ENCODE assay signal across 12 cellular contexts in the genomic region with DNA sequence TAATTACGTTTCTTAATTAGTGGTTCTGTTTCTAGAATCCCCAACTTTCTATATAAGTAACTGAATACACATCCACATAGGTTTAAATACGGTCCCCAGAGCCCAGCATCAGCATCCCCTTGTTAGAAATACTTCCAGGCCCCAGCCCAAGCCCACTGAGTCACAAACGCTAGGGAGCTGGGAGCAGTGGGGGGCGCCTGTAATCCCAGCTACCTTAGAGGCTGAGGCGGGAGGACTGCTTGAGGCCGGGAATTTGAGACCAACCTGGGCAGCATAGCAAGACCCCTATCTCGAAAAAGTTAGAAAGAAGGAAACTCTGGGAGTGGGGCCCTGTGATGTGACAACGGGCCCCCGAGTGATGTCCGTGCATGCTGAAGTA. TPM values are rescaled to one million over a fixed set of nuclear protein-coding genes. Genes with fewer than 3 reads are reported as not detected.
DNase-seq lines count a peak whose midpoint lies in the region; ATAC-seq and TF ChIP-seq lines count a peak whose summit lies in the region.
"Had no signal": no experiment of that assay in that cellular context is flagged by ENCODE, and none has a peak within 500 bp of the region (broad histone marks: within the 10 kb centered on the region; RNA-seq: fewer than 3 reads in every experiment).

No MANE protein-coding gene starts in this region.

- peak overlapping the region; percentile 87 for H3K4me3 ChIP-seq in GM12865 (ENCODE audit: low read depth, low read length)
- H3K4me3 ChIP-seq in WERI-Rb-1 (ENCODE audit: low read depth, low read length): peak overlapping the region; percentile 67
- peak overlapping the region; percentile 15 for H3K4me3 ChIP-seq in fibroblast of villous mesenchyme (ENCODE audit: low read depth, low read length)
- H3K4me3 ChIP-seq in gastrocnemius medialis: peak overlapping the region in 3 of 4 donors; percentile 65 to 79 (median 71)

- intact Hi-C loops in gastrocnemius medialis (cut with DNase I; ENCODE audit: low total_unique reads): loop anchor here (5.0 kb wide), 1 partner anchor 82 kb away; a partner anchor contains a TSS

- H3K27ac ChIP-seq in WERI-Rb-1 (no peak overlapping the region), gastrocnemius medialis (peak overlapping the region in 3 of 4 donors; percentile 41 to 67 (median 59))

- no peak for TF ChIP-seq POLR2A in gastrocnemius medialis (IDR thresholded peaks at IDR 0.05)

- in situ Hi-C loops in gastrocnemius medialis (cut with MboI; ENCODE audit: low sequenced_read_pairs in 4 of 4): no loop called here

- DNase-seq in GM12865 (ENCODE audit: low read depth) (no peak), WERI-Rb-1 (no peak), fibroblast of villous mesenchyme (ENCODE audit: low read depth) (no peak), gastrocnemius medialis (no peak), iPS-NIHi11 (ENCODE audit: low spot score) (no peak), NCI-H748 treated with DMSO at 0.1 percent for 48 hours (lab: John Stamatoyannopoulos, UW) (no peak)
- DNase-seq in central memory CD4-positive, alpha-beta T cell: no peak
- DNase-seq: KG1; NCI-H2171; SHP77 treated with DMSO at 0.1 percent for 48 hours; stimulated activated CD4-positive, alpha-beta T cell treated with anti-CD3 and anti-CD28 coated beads, Interleukin-1b, Interleukin-23, amount 100 ng/mL, for 48 hours had no signal

- H3K36me3 ChIP-seq in WERI-Rb-1 (no peaks in the 10 kb centered on the region), gastrocnemius medialis (no peaks in the 10 kb centered on the region)

- H3K4me1 ChIP-seq in gastrocnemius medialis: peaks cover 0 to 15% of the 10 kb centered on the region in 2 donors

- TF ChIP-seq CTCF in GM12865 (IDR thresholded peaks at IDR 0.05; ENCODE audit: insufficient read depth, low read depth, low read length, missing control alignments) (no peak), WERI-Rb-1 (IDR thresholded peaks at IDR 0.05; ENCODE audit: low read depth, low read length) (no peak), fibroblast of villous mesenchyme (IDR thresholded peaks at IDR 0.05; ENCODE audit: insufficient read depth, low read depth, low read length) (no peak), gastrocnemius medialis (IDR thresholded peaks at IDR 0.05 in 4 of 5, conservative IDR thresholded peaks at IDR 0.05 in 1 of 5) (no peak)

- peaks cover 2% of the 10 kb centered on the region for H3K9me3 ChIP-seq in WERI-Rb-1 (ENCODE audit: severe bottlenecking)
- H3K9me3 ChIP-seq in gastrocnemius medialis: no peaks in the 10 kb centered on the region

- H3K27me3 ChIP-seq in WERI-Rb-1 (ENCODE audit: insufficient read depth, low read depth, severe bottlenecking) (peaks cover 27% of the 10 kb centered on the region), gastrocnemius medialis (peaks cover 0 to 14% (median 5%) of the 10 kb centered on the region in 3 donors)

- ATAC-seq in gastrocnemius medialis (no peak), HG02623 (IDR thresholded peaks at IDR 0.05; ENCODE audit: unreplicated experiment) (no peak)

RNA-seq across cellular contexts. Expression of a gene that starts 1.3 kb away (rescaled TPM):
- total RNA-seq in fibroblast of villous mesenchyme (1.3 and 2.6 TPM in 2 replicates), gastrocnemius medialis (1 to 10 TPM in 1 of 4 donors, under 1 TPM in 2, not detected in 1; 0.10 to 1.1 (median 0.49) TPM)

Comparison
In these comparisons a context has a peak if more than half of its experiments do, and no peak if none do; other contexts are left out.
1. H3K4me3 ChIP-seq: peak in every context shown above with its lines; median percentile 87 in GM12865; 71 in gastrocnemius medialis; 67 in WERI-Rb-1; 15 in fibroblast of villous mesenchyme.